ENCODE assay signal across 2 cellular contexts in the genomic region with DNA sequence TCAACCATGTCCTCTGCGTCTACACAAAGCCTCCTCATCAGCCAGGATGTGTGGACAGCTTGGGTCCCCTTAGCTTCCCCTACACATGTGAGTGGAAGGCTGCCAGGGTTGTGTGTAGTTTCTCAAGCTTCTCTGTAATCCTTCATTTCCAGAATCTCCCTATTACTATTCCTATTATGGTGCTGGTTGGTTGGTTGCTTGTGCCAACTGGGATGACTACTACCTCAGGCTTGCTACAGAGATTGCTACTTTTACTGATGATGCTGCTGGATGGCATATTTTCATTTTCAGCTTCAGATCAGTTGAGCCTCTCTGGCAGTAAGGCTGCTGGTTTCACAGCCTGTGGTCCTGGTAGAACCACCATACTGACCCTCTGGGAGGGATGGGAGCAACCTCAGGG.
TF ChIP-seq lines count a peak whose summit lies in the region.

No MANE protein-coding gene starts in this region.

TF ChIP-seq in SK-N-SH, 30 proteins besides CTCF, POLR2A, EP300 and RAD21 (continued from another document):
- no peak for TF ChIP-seq SIN3A (IDR thresholded peaks at IDR 0.05; ENCODE audit: borderline replicate concordance, low read depth, low read length)
- TF ChIP-seq MEF2A (IDR thresholded peaks at IDR 0.05; ENCODE audit: borderline replicate concordance, low read depth): no peak
- TF ChIP-seq, protein P1, sequence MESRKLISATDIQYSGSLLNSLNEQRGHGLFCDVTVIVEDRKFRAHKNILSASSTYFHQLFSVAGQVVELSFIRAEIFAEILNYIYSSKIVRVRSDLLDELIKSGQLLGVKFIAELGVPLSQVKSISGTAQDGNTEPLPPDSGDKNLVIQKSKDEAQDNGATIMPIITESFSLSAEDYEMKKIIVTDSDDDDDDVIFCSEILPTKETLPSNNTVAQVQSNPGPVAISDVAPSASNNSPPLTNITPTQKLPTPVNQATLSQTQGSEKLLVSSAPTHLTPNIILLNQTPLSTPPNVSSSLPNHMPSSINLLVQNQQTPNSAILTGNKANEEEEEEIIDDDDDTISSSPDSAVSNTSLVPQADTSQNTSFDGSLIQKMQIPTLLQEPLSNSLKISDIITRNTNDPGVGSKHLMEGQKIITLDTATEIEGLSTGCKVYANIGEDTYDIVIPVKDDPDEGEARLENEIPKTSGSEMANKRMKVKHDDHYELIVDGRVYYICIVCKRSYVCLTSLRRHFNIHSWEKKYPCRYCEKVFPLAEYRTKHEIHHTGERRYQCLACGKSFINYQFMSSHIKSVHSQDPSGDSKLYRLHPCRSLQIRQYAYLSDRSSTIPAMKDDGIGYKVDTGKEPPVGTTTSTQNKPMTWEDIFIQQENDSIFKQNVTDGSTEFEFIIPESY (IDR thresholded peaks at IDR 0.05; ENCODE audit: borderline replicate concordance, low read depth): no peak
- TF ChIP-seq GATA2 (CRISPR knock-in tag; IDR thresholded peaks at IDR 0.05): no peak
- no peak for TF ChIP-seq RFX5 (IDR thresholded peaks at IDR 0.05; ENCODE audit: low read length)
- no peak for TF ChIP-seq RXRA (IDR thresholded peaks at IDR 0.05; ENCODE audit: borderline replicate concordance, low read depth)
- TF ChIP-seq, protein P2, sequence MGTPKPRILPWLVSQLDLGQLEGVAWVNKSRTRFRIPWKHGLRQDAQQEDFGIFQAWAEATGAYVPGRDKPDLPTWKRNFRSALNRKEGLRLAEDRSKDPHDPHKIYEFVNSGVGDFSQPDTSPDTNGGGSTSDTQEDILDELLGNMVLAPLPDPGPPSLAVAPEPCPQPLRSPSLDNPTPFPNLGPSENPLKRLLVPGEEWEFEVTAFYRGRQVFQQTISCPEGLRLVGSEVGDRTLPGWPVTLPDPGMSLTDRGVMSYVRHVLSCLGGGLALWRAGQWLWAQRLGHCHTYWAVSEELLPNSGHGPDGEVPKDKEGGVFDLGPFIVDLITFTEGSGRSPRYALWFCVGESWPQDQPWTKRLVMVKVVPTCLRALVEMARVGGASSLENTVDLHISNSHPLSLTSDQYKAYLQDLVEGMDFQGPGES (IDR thresholded peaks at IDR 0.05; ENCODE audit: low read depth, low read length): no peak
- no peak for TF ChIP-seq JUND (IDR thresholded peaks at IDR 0.05)

TF ChIP-seq in SK-N-SH treated with all-trans-retinoic acid at 6 μM for 48 hours, 23 proteins besides CTCF, POLR2A, EP300 and RAD21 (continued from another document):
- TF ChIP-seq, protein P3, sequence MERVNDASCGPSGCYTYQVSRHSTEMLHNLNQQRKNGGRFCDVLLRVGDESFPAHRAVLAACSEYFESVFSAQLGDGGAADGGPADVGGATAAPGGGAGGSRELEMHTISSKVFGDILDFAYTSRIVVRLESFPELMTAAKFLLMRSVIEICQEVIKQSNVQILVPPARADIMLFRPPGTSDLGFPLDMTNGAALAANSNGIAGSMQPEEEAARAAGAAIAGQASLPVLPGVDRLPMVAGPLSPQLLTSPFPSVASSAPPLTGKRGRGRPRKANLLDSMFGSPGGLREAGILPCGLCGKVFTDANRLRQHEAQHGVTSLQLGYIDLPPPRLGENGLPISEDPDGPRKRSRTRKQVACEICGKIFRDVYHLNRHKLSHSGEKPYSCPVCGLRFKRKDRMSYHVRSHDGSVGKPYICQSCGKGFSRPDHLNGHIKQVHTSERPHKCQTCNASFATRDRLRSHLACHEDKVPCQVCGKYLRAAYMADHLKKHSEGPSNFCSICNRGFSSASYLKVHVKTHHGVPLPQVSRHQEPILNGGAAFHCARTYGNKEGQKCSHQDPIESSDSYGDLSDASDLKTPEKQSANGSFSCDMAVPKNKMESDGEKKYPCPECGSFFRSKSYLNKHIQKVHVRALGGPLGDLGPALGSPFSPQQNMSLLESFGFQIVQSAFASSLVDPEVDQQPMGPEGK (CRISPR knock-in tag; IDR thresholded peaks at IDR 0.05; ENCODE audit: borderline replicate concordance): no peak
- TF ChIP-seq TOX (CRISPR knock-in tag; IDR thresholded peaks at IDR 0.05; ENCODE audit: borderline replicate concordance): no peak
- TF ChIP-seq, protein P4, sequence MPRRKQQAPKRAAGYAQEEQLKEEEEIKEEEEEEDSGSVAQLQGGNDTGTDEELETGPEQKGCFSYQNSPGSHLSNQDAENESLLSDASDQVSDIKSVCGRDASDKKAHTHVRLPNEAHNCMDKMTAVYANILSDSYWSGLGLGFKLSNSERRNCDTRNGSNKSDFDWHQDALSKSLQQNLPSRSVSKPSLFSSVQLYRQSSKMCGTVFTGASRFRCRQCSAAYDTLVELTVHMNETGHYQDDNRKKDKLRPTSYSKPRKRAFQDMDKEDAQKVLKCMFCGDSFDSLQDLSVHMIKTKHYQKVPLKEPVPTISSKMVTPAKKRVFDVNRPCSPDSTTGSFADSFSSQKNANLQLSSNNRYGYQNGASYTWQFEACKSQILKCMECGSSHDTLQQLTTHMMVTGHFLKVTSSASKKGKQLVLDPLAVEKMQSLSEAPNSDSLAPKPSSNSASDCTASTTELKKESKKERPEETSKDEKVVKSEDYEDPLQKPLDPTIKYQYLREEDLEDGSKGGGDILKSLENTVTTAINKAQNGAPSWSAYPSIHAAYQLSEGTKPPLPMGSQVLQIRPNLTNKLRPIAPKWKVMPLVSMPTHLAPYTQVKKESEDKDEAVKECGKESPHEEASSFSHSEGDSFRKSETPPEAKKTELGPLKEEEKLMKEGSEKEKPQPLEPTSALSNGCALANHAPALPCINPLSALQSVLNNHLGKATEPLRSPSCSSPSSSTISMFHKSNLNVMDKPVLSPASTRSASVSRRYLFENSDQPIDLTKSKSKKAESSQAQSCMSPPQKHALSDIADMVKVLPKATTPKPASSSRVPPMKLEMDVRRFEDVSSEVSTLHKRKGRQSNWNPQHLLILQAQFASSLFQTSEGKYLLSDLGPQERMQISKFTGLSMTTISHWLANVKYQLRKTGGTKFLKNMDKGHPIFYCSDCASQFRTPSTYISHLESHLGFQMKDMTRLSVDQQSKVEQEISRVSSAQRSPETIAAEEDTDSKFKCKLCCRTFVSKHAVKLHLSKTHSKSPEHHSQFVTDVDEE (CRISPR knock-in tag; IDR thresholded peaks at IDR 0.05): no peak
- no peak for TF ChIP-seq ISL1 (CRISPR knock-in tag; IDR thresholded peaks at IDR 0.05)
- TF ChIP-seq ZFP30 (CRISPR knock-in tag; IDR thresholded peaks at IDR 0.05): no peak
- TF ChIP-seq, protein P5, sequence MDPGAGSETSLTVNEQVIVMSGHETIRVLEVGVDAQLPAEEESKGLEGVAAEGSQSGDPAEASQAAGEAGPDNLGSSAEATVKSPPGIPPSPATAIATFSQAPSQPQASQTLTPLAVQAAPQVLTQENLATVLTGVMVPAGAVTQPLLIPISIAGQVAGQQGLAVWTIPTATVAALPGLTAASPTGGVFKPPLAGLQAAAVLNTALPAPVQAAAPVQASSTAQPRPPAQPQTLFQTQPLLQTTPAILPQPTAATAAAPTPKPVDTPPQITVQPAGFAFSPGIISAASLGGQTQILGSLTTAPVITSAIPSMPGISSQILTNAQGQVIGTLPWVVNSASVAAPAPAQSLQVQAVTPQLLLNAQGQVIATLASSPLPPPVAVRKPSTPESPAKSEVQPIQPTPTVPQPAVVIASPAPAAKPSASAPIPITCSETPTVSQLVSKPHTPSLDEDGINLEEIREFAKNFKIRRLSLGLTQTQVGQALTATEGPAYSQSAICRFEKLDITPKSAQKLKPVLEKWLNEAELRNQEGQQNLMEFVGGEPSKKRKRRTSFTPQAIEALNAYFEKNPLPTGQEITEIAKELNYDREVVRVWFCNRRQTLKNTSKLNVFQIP (CRISPR knock-in tag; IDR thresholded peaks at IDR 0.05; ENCODE audit: borderline replicate concordance, low read depth): no peak
- TF ChIP-seq BACH2 (CRISPR knock-in tag; IDR thresholded peaks at IDR 0.05; ENCODE audit: borderline replicate concordance): no peak
- TF ChIP-seq ZFP3 (CRISPR knock-in tag; IDR thresholded peaks at IDR 0.05): no peak
- no peak for TF ChIP-seq ZNF70 (CRISPR knock-in tag; IDR thresholded peaks at IDR 0.05)
- no peak for TF ChIP-seq PPARA (CRISPR knock-in tag; IDR thresholded peaks at IDR 0.05; ENCODE audit: borderline replicate concordance)
- TF ChIP-seq TCF4 (CRISPR knock-in tag; IDR thresholded peaks at IDR 0.05; ENCODE audit: borderline replicate concordance): no peak
- TF ChIP-seq, protein P6, sequence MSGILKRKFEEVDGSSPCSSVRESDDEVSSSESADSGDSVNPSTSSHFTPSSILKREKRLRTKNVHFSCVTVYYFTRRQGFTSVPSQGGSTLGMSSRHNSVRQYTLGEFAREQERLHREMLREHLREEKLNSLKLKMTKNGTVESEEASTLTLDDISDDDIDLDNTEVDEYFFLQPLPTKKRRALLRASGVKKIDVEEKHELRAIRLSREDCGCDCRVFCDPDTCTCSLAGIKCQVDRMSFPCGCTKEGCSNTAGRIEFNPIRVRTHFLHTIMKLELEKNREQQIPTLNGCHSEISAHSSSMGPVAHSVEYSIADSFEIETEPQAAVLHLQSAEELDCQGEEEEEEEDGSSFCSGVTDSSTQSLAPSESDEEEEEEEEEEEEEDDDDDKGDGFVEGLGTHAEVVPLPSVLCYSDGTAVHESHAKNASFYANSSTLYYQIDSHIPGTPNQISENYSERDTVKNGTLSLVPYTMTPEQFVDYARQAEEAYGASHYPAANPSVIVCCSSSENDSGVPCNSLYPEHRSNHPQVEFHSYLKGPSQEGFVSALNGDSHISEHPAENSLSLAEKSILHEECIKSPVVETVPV (CRISPR knock-in tag; IDR thresholded peaks at IDR 0.05): no peak
- TF ChIP-seq OSR1 (CRISPR knock-in tag; IDR thresholded peaks at IDR 0.05): no peak
- TF ChIP-seq ZNF8 (CRISPR knock-in tag; IDR thresholded peaks at IDR 0.05): no peak
